In genomic region chr11:46675288-46675851, GRCh38 we compare ENCODE assay signal across 7 cellular contexts. TPM values are rescaled to one million over a fixed set of nuclear protein-coding genes. Genes with fewer than 3 reads are reported as not detected.
DNase-seq lines count a peak whose midpoint lies in the region; ATAC-seq, FAIRE-seq and TF ChIP-seq lines count a peak whose summit lies in the region.
"Had no signal": no experiment of that assay in that cellular context is flagged by ENCODE, and none has a peak within 500 bp of the region (broad histone marks: within the 10 kb centered on the region; RNA-seq: fewer than 3 reads in every experiment).

No MANE protein-coding gene starts in this region.

- ATAC-seq in mucosa of descending colon = peak; percentile 85

- H3K36me3 ChIP-seq in mucosa of descending colon (ENCODE audit: low read depth) = peaks cover 23% of the 10 kb centered on the region

- peaks cover 24% of the 10 kb centered on the region for H3K4me1 ChIP-seq in mucosa of descending colon (ENCODE audit: low read depth)

- intact Hi-C loops in mucosa of descending colon (cut with DNase I, micrococcal nuclease) = no loop called here

- DNase-seq in Daoy (ENCODE audit: low read depth) (peak; percentile 23), mucosa of descending colon (peak in 2 of 3 donors; percentile 60 to 71), SW480 (ENCODE audit: low spot score) (no peak), NCI-H1092 (lab: John Stamatoyannopoulos, UW) (no peak), D721Med (ENCODE audit: insufficient read length, low spot score) (no peak)

- no peak overlapping the region for H3K4me3 ChIP-seq in mucosa of descending colon

- peak overlapping the region; percentile 77 for H3K27ac ChIP-seq in angular gyrus (ENCODE audit: low read depth, low read length)
- H3K27ac ChIP-seq: KMS-11 had no signal

- FAIRE-seq in D721Med (lab: Jason Lieb, UNC) = no peak

- TF ChIP-seq CTCF in mucosa of descending colon (IDR thresholded peaks at IDR 0.05) (no peak), D721Med (IDR thresholded peaks at IDR 0.05; ENCODE audit: insufficient read depth, missing control alignments) (no peak)

- no peaks in the 10 kb centered on the region for H3K9me3 ChIP-seq in mucosa of descending colon

RNA-seq across cellular contexts. Expression of gene ARHGAP1, which starts 25.0 kb away (rescaled TPM):
- total RNA-seq in Daoy (2014; rRNA removed; shearing (Covaris generic)) = 12.6 and 15.4 TPM in 2 replicates
- total RNA-seq in mucosa of descending colon = 10 to 100 TPM; 76.4 to 95.2 (median 90.6) TPM

RNA-seq across cellular contexts. Expression of gene ZNF408, which starts 25.5 kb away (rescaled TPM):
- 10.4 and 21.0 TPM in 2 replicates for total RNA-seq in Daoy (2014; rRNA removed; shearing (Covaris generic))
- 10 to 100 TPM in 2 of 3 donors, 1 to 10 TPM in 1; 8.0 to 13.2 (median 12.8) TPM for total RNA-seq in mucosa of descending colon

RNA-seq across cellular contexts. Expression of gene F2, which starts 43.6 kb away (rescaled TPM):
- not detected in 2 replicates for total RNA-seq in Daoy (2014; rRNA removed; shearing (Covaris generic))
- total RNA-seq in mucosa of descending colon = under 1 TPM in 1 of 3 donors, not detected in 2; 0.19 TPM

RNA-seq across cellular contexts. Expression of gene ATG13, which starts 58.0 kb away (rescaled TPM):
- 46.4 and 74.7 TPM in 2 replicates for total RNA-seq in Daoy (2014; rRNA removed; shearing (Covaris generic))
- total RNA-seq in mucosa of descending colon = 10 to 100 TPM; 61.6 to 81.4 (median 62.3) TPM

RNA-seq across cellular contexts. Expression of gene HARBI1, which starts 58.3 kb away (rescaled TPM):
- total RNA-seq in Daoy (2014; rRNA removed; shearing (Covaris generic)) = 2.3 and 5.1 TPM in 2 replicates
- 1 to 10 TPM; 4.5 to 6.0 (median 5.7) TPM for total RNA-seq in mucosa of descending colon

Comparison
In these comparisons a context has a peak if more than half of its experiments do, and no peak if none do; other contexts are left out.
1. DNase-seq: peak in Daoy (single experiment) and mucosa of descending colon (2 of 3); none in SW480 (single experiment), NCI-H1092 (single experiment) and D721Med (single experiment).